ENCODE assay signal across 16 cellular contexts in genomic region chr2:120771111-120771555, GRCh38. TPM values are rescaled to one million over a fixed set of nuclear protein-coding genes. Genes with fewer than 3 reads are reported as not detected.
A peak's percentile ranks its signal among the peaks of the same experiment; 100 is the strongest.
DNase-seq lines count a peak whose midpoint lies in the region; ATAC-seq, FAIRE-seq and TF ChIP-seq lines count a peak whose summit lies in the region.
"Had no signal": no experiment of that assay in that cellular context is flagged by ENCODE, and none has a peak within 500 bp of the region (broad histone marks: within the 10 kb centered on the region; RNA-seq: fewer than 3 reads in every experiment).

No MANE protein-coding gene starts in this region.

- in situ Hi-C loops in IMR-90 (cut with MboI; ENCODE audit: low sequenced_read_pairs), result no loop called here

- H3K79me1 ChIP-seq in IMR-90 (ENCODE audit: low read depth in 1 of 2, low read length in 2 of 2) (peaks cover 25 to 95% of the 10 kb centered on the region in 2 experiments), mesenchymal stem cell (replicated peaks; ENCODE audit: low read length, poor library complexity, severe bottlenecking) (peaks cover 39% of the 10 kb centered on the region)

- H3K23ac ChIP-seq in IMR-90 (ENCODE audit: low read depth, low read length), result peak overlapping the region; percentile 42
- peak overlapping the region in 1 of 2 experiments; percentile 5 for H3K23ac ChIP-seq in mesenchymal stem cell (ENCODE audit: low read length in 2 of 2)

- peak overlapping the region; percentile 89 for H4K91ac ChIP-seq in IMR-90 (ENCODE audit: insufficient read depth, low read depth, low read length)
- H4K91ac ChIP-seq in mesenchymal stem cell (ENCODE audit: low read length), result peak overlapping the region; percentile 90

- dilution Hi-C loops in IMR-90 (cut with HindIII; ENCODE audit: low sequenced_read_pairs, unreplicated experiment), result no loop called here

- H3K27me3 ChIP-seq in IMR-90 (ENCODE audit: control insufficient read depth, insufficient read depth, low read length) (no peaks in the 10 kb centered on the region), mesenchymal stem cell (ENCODE audit: control insufficient read depth in 1 of 2, insufficient read depth in 1 of 2, low read length in 2 of 2) (no peaks in the 10 kb centered on the region), tibial artery (no peaks in the 10 kb centered on the region), small intestine (ENCODE audit: control insufficient read depth in 2 of 2, insufficient read depth in 2 of 2, low read length in 2 of 2) (no peaks in the 10 kb centered on the region)
- no peaks in the 10 kb centered on the region for H3K27me3 ChIP-seq in CD4-positive, alpha-beta memory T cell (ENCODE audit: insufficient read depth, low read length)

- peak overlapping the region; percentile 69 for H4K5ac ChIP-seq in IMR-90 (ENCODE audit: low read depth, low read length)

- peak overlapping the region; percentile 91 for H3K14ac ChIP-seq in IMR-90 (replicated peaks; ENCODE audit: low read depth, low read length)
- H3K14ac ChIP-seq in mesenchymal stem cell (ENCODE audit: low read length in 2 of 2), result peak overlapping the region in 1 of 2 experiments; percentile 66

- no peak overlapping the region for H3K27ac Mint-ChIP-seq in CD4-positive, alpha-beta memory T cell
- H3K27ac Mint-ChIP-seq: activated CD4-positive, alpha-beta memory T cell treated with anti-CD3 and anti-CD28 coated beads for 36 hours had no signal

- 20% methylated on average over 4 of the region's 12 CpGs; no CpG with 5 or more reads in 1 of the 2 experiments for WGBS in IMR-90 (ENCODE audit: extremely low coverage in 2 of 2, insufficient read length in 1 of 2), 2 experiments
- 59% methylated on average over 12 of the region's 12 CpGs for WGBS in mesenchymal stem cell
- WGBS in small intestine, 3 donors, result 68 to 79% (median 72%) methylated on average over 12 of the region's 12 CpGs

- H4K8ac ChIP-seq in IMR-90 (ENCODE audit: low read depth in 2 of 2, low read length in 2 of 2) (peak overlapping the region; percentile 38 to 71; a peak in 3 of 4 replicates), mesenchymal stem cell (ENCODE audit: low read length) (peak overlapping the region; percentile 83)

- peak overlapping the region; percentile 53 for H3K4me2 ChIP-seq in IMR-90 (ENCODE audit: low read depth, low read length)
- H3K4me2 ChIP-seq in mesenchymal stem cell (ENCODE audit: low read length, poor library complexity, severe bottlenecking), result no peak overlapping the region

- H4K20me1 ChIP-seq in IMR-90 (ENCODE audit: insufficient read depth, low read length), result peaks cover 63% of the 10 kb centered on the region

- H3K4ac ChIP-seq in IMR-90 (ENCODE audit: low read depth, low read length), result peak overlapping the region; percentile 71
- H3K4ac ChIP-seq in mesenchymal stem cell (ENCODE audit: low read depth in 1 of 2, low read length in 2 of 2), result peak overlapping the region; percentile 50 to 69

- DNase-seq in IMR-90 (no peak), coronary artery (ENCODE audit: low spot score) (no peak), mesenchymal stem cell (no peak), tibial artery (no peak), D341Med (ENCODE audit: low spot score) (no peak), small intestine (no peak), NCI-H526 (lab: John Stamatoyannopoulos, UW) (no peak)
- no peak for DNase-seq in CD4-positive, alpha-beta memory T cell
- DNase-seq: activated CD4-positive, alpha-beta memory T cell treated with anti-CD3 and anti-CD28 coated beads for 36 hours; anterior cingulate cortex; NCI-H2107; occipital lobe; SHP77 treated with DMSO at 0.1 percent for 48 hours had no signal

- H3K9me3 Mint-ChIP-seq in CD4-positive, alpha-beta memory T cell, result peaks cover 0 to 3% (median 0%) of the 10 kb centered on the region in 8 donors
- H3K9me3 Mint-ChIP-seq: activated CD4-positive, alpha-beta memory T cell treated with anti-CD3 and anti-CD28 coated beads for 36 hours had no signal

- peak overlapping the region; percentile 4 for H2AFZ ChIP-seq in IMR-90 (replicated peaks; ENCODE audit: low read length, poor library complexity)
- H2AFZ ChIP-seq in mesenchymal stem cell (ENCODE audit: low read depth, low read length), result no peak overlapping the region

- peak overlapping the region; percentile 26 for H3K9ac ChIP-seq in IMR-90 (ENCODE audit: low read depth, low read length)
- H3K9ac ChIP-seq in mesenchymal stem cell (ENCODE audit: low read length), result peak overlapping the region; percentile 56

- intact Hi-C loops in IMR-90 (cut with micrococcal nuclease) (loop anchor here (1.0 to 10.0 kb wide), 2 partner anchors 8 to 76 kb away; no protein-coding TSS in a partner anchor), tibial artery (cut with DNase I; ENCODE audit: low total_unique reads) (no loop called here)
- intact Hi-C loops in CD4-positive, alpha-beta memory T cell (cut with micrococcal nuclease), result no loop called here

- peak overlapping the region; percentile 95 for H2AK5ac ChIP-seq in IMR-90 (ENCODE audit: low read depth, low read length)
- H2AK5ac ChIP-seq in mesenchymal stem cell (ENCODE audit: low read length, severe bottlenecking), result peak overlapping the region; percentile 1

- CTCF ChIA-PET in IMR-90 (lab: Yijun Ruan, JAX), result interaction anchor here (1.0 kb wide), 1 partner anchor 309 kb away, joined by 3 read pairs; no protein-coding TSS in a partner anchor
- CTCF ChIA-PET in CD4-positive, alpha-beta memory T cell (lab: Charles Lee; ENCODE audit: partially characterized antibody), result no interaction called here

- peaks cover 56% of the 10 kb centered on the region for H3K4me1 ChIP-seq in IMR-90 (ENCODE audit: control insufficient read depth, insufficient read depth, low read length)
- H3K4me1 ChIP-seq in mesenchymal stem cell (ENCODE audit: control insufficient read depth, insufficient read depth, low read depth, low read length), result peaks cover 35% of the 10 kb centered on the region
- H3K4me1 ChIP-seq in tibial artery, result peaks cover 0 to 20% (median 18%) of the 10 kb centered on the region in 4 donors
- no peaks in the 10 kb centered on the region for H3K4me1 ChIP-seq in CD4-positive, alpha-beta memory T cell (ENCODE audit: insufficient read depth, low read length)
- H3K4me1 ChIP-seq in small intestine (ENCODE audit: control insufficient read depth in 2 of 2, insufficient read depth in 1 of 2, low read depth in 1 of 2, low read length in 1 of 2), result peaks cover 0 to 3% of the 10 kb centered on the region in 2 donors

- POLR2A ChIA-PET in IMR-90 (lab: Charles Lee; ENCODE audit: unreplicated experiment), result no interaction called here
- POLR2A ChIA-PET in CD4-positive, alpha-beta memory T cell (lab: Charles Lee; ENCODE audit: partially characterized antibody), result no interaction called here

- H2BK5ac ChIP-seq in IMR-90 (ENCODE audit: low read depth, low read length, poor library complexity, severe bottlenecking) (peak overlapping the region; percentile 92), mesenchymal stem cell (ENCODE audit: low read depth, low read length, poor library complexity, severe bottlenecking) (no peak overlapping the region)

- no peaks in the 10 kb centered on the region for H3K36me3 ChIP-seq in IMR-90 (ENCODE audit: control insufficient read depth, insufficient read depth, low read length)
- peaks cover 0 to 3% of the 10 kb centered on the region in 2 experiments for H3K36me3 ChIP-seq in mesenchymal stem cell (ENCODE audit: control insufficient read depth in 1 of 2, insufficient read depth in 2 of 2, low read depth in 1 of 2, low read length in 2 of 2)
- no peaks in the 10 kb centered on the region for H3K36me3 ChIP-seq in tibial artery
- H3K36me3 ChIP-seq in CD4-positive, alpha-beta memory T cell (ENCODE audit: insufficient read depth, low read length), result no peaks in the 10 kb centered on the region
- no peaks in the 10 kb centered on the region for H3K36me3 ChIP-seq in small intestine (ENCODE audit: control insufficient read depth in 2 of 2, insufficient read depth in 2 of 2, low read length in 2 of 2)

- ATAC-seq in IMR-90 (ENCODE audit: low read depth), result peak; percentile 18

- no peak for TF ChIP-seq RAD21 in IMR-90 (IDR thresholded peaks at IDR 0.05; ENCODE audit: low read length)

- H3K4me3 ChIP-seq in IMR-90 (ENCODE audit: insufficient read depth, low read depth, low read length) (no peak overlapping the region), coronary artery (no peak overlapping the region), mesenchymal stem cell (ENCODE audit: insufficient read depth in 1 of 2, low read depth in 1 of 2, low read length in 2 of 2) (peak overlapping the region in 1 of 2 experiments; percentile 13), tibial artery (no peak overlapping the region), small intestine (ENCODE audit: low read depth in 1 of 2, low read length in 2 of 2) (no peak overlapping the region)
- H3K4me3 ChIP-seq in CD4-positive, alpha-beta memory T cell (ENCODE audit: low read length in 2 of 2), result no peak overlapping the region

- H3K9me3 ChIP-seq in IMR-90 (ENCODE audit: control insufficient read depth, insufficient read depth, low read length), result no peaks in the 10 kb centered on the region
- no peaks in the 10 kb centered on the region for H3K9me3 ChIP-seq in mesenchymal stem cell (ENCODE audit: control insufficient read depth, low read length)
- H3K9me3 ChIP-seq in tibial artery, result no peaks in the 10 kb centered on the region
- no peaks in the 10 kb centered on the region for H3K9me3 ChIP-seq in CD4-positive, alpha-beta memory T cell (ENCODE audit: control insufficient read depth in 1 of 2, low read length in 2 of 2)
- no peaks in the 10 kb centered on the region for H3K9me3 ChIP-seq in small intestine (ENCODE audit: control insufficient read depth, low read depth)

- H2AK9ac ChIP-seq in IMR-90 (replicated peaks; ENCODE audit: low read depth, low read length, poor library complexity), result peak overlapping the region; percentile 51

- peak overlapping the region; percentile 51 for H3K18ac ChIP-seq in IMR-90 (ENCODE audit: low read depth, low read length)
- H3K18ac ChIP-seq in mesenchymal stem cell (ENCODE audit: low read depth in 1 of 2, low read length in 2 of 2), result peak overlapping the region; percentile 85 to 86

- H2BK120ac ChIP-seq in IMR-90 (ENCODE audit: low read depth, low read length) (peak overlapping the region; percentile 58), mesenchymal stem cell (ENCODE audit: low read depth, low read length) (peak overlapping the region; percentile 43)

- no TSS peak for BruUV-seq in IMR-90 (replicated peaks; lab: Mats Ljungman, UMichigan)

- peak overlapping the region; percentile 35 for H3K56ac ChIP-seq in IMR-90 (ENCODE audit: extremely low read depth, insufficient read depth, low read length)

- FAIRE-seq in small intestine (lab: Jason Lieb, UNC), result no peak
- FAIRE-seq: G401.6, TTC549 had no signal

- TF ChIP-seq CTCF in IMR-90 (conservative IDR thresholded peaks at IDR 0.05; ENCODE audit: low read depth, low read length), result no peak
- no peak for TF ChIP-seq CTCF in coronary artery (IDR thresholded peaks at IDR 0.05)
- no peak for TF ChIP-seq CTCF in tibial artery (IDR thresholded peaks at IDR 0.05)

- no peak overlapping the region for H3K4me3 Mint-ChIP-seq in CD4-positive, alpha-beta memory T cell
- H3K4me3 Mint-ChIP-seq: activated CD4-positive, alpha-beta memory T cell treated with anti-CD3 and anti-CD28 coated beads for 36 hours had no signal

- H3K36me3 Mint-ChIP-seq in CD4-positive, alpha-beta memory T cell, result no peaks in the 10 kb centered on the region
- H3K36me3 Mint-ChIP-seq: activated CD4-positive, alpha-beta memory T cell treated with anti-CD3 and anti-CD28 coated beads for 36 hours had no signal

- H3K27ac ChIP-seq in IMR-90 (ENCODE audit: insufficient read depth, low read length), result peak overlapping the region; percentile 82
- H3K27ac ChIP-seq in coronary artery, result peak overlapping the region; percentile 9 to 67
- peak overlapping the region; percentile 46 for H3K27ac ChIP-seq in mesenchymal stem cell (ENCODE audit: low read length, poor library complexity, severe bottlenecking)
- peak overlapping the region; percentile 26 to 35 for H3K27ac ChIP-seq in tibial artery
- no peak overlapping the region for H3K27ac ChIP-seq in CD4-positive, alpha-beta memory T cell (ENCODE audit: low read depth, low read length)
- peak overlapping the region in 1 of 2 donors; percentile 65 for H3K27ac ChIP-seq in small intestine (ENCODE audit: low read depth in 1 of 2, low read length in 1 of 2)
- H3K27ac ChIP-seq: C4-2B had no signal

- no peaks in the 10 kb centered on the region for H3K4me1 Mint-ChIP-seq in CD4-positive, alpha-beta memory T cell

- TF ChIP-seq POLR2A in IMR-90 (IDR thresholded peaks at IDR 0.05; ENCODE audit: low read depth, low read length), result no peak

- H2BK12ac ChIP-seq in mesenchymal stem cell (ENCODE audit: low read length in 2 of 2), result peak overlapping the region; percentile 88 to 91

- peak overlapping the region; percentile 68 for H2BK20ac ChIP-seq in IMR-90 (ENCODE audit: low read depth, low read length)

- no peaks in the 10 kb centered on the region for H3K27me3 Mint-ChIP-seq in CD4-positive, alpha-beta memory T cell

- peaks cover 66% of the 10 kb centered on the region for H3K9me1 ChIP-seq in IMR-90 (ENCODE audit: insufficient read depth, low read length)

- H2BK15ac ChIP-seq in IMR-90 (ENCODE audit: low read depth, low read length), result peak overlapping the region; percentile 2; the same call in 1 of the 3 replicates
- H2BK15ac ChIP-seq in mesenchymal stem cell (ENCODE audit: low read depth, poor library complexity, severe bottlenecking), result peak overlapping the region; percentile 66

RNA-seq across cellular contexts. Expression of gene GLI2, which starts 35.5 kb away (rescaled TPM):
- 3.8 and 4.7 TPM in 2 replicates for total RNA-seq in IMR-90 (2012; rRNA removed)
- polyA plus RNA-seq in IMR-90 (2012; rRNA removed) (26.0 and 31.5 TPM in 2 replicates), small intestine (1 to 10 TPM in 1 of 3 donors, not detected in 2; 1.2 TPM)
- polyA plus RNA-seq in IMR-90 (2012; cell fraction: cytosol; rRNA removed), result 7.6 and 16.7 TPM in 2 replicates
- 57.0 and 124 TPM in 2 replicates for polyA plus RNA-seq in IMR-90 (2012; cell fraction: nucleus; rRNA removed; ENCODE audit: low replicate concordance)
- 28.9 TPM for polyA plus RNA-seq in mesenchymal stem cell (2013, experiment 1 of 2)
- polyA plus RNA-seq in mesenchymal stem cell (2013, experiment 2 of 2), result 29.5 TPM
- total RNA-seq in CD4-positive, alpha-beta memory T cell, result not detected
- not detected for polyA plus RNA-seq in CD4-positive, alpha-beta memory T cell
- total RNA-seq: activated CD4-positive, alpha-beta memory T cell treated with anti-CD3 and anti-CD28 coated beads for 36 hours had no signal
